In genomic region chr10:114388275-114388674, GRCh38 we compare ENCODE assay signal across 11 cellular contexts. TPM values are rescaled to one million over a fixed set of nuclear protein-coding genes. Genes with fewer than 3 reads are reported as not detected.
A peak's percentile ranks its signal among the peaks of the same experiment; 100 is the strongest.
DNase-seq lines count a peak whose midpoint lies in the region; ATAC-seq, FAIRE-seq and TF ChIP-seq lines count a peak whose summit lies in the region.
"Had no signal": no experiment of that assay in that cellular context is flagged by ENCODE, and none has a peak within 500 bp of the region (broad histone marks: within the 10 kb centered on the region; RNA-seq: fewer than 3 reads in every experiment).

No MANE protein-coding gene starts in this region.

- H3K4me3 ChIP-seq in right lobe of liver, result no peak overlapping the region

- H3K27me3 Mint-ChIP-seq in endothelial cell (ENCODE audit: unreplicated experiment), result peaks cover 7% of the 10 kb centered on the region
- H3K27me3 Mint-ChIP-seq in CD14-positive monocyte (ENCODE audit: low read depth in 3 of 3), result peaks cover 4 to 13% (median 6%) of the 10 kb centered on the region in 3 donors

- no peaks in the 10 kb centered on the region for H3K9me3 Mint-ChIP-seq in endothelial cell (ENCODE audit: unreplicated experiment)
- no peaks in the 10 kb centered on the region for H3K9me3 Mint-ChIP-seq in CD14-positive monocyte

- H3K4me1 ChIP-seq in right lobe of liver, result no peaks in the 10 kb centered on the region

- H3K4me1 Mint-ChIP-seq in endothelial cell (ENCODE audit: unreplicated experiment) (no peaks in the 10 kb centered on the region), CD14-positive monocyte (no peaks in the 10 kb centered on the region)

- peak; percentile 60 for ATAC-seq in GM21390 (IDR thresholded peaks at IDR 0.05; ENCODE audit: unreplicated experiment)
- ATAC-seq in HG03460 (IDR thresholded peaks at IDR 0.05; ENCODE audit: unreplicated experiment), result peak; percentile 53
- ATAC-seq in right lobe of liver, result no peak
- ATAC-seq: activated CD4-positive, CD25-positive, alpha-beta regulatory T cell treated with anti-CD3 and anti-CD28 coated beads, Interleukin-2, amount 50 U/mL, for 24 hours had no signal

- no peaks in the 10 kb centered on the region for H3K9me3 ChIP-seq in right lobe of liver

- no peak for DNase-seq in GM12892 (ENCODE audit: insufficient read length)
- DNase-seq in endothelial cell (ENCODE audit: low spot score), result no peak
- no peak for DNase-seq in inferior parietal cortex (ENCODE audit: extremely low spot score)
- DNase-seq in CD14-positive monocyte (ENCODE audit: low spot score), result no peak
- no peak for DNase-seq in ecto neural progenitor cell (ENCODE audit: low spot score)
- DNase-seq in right lobe of liver, result no peak
- DNase-seq: NCI-H1417 treated with DMSO at 0.1 percent for 48 hours, SHP77 treated with DMSO at 0.1 percent for 48 hours had no signal

- H3K27ac ChIP-seq in right lobe of liver, result no peak overlapping the region

- H3K27ac Mint-ChIP-seq in endothelial cell (ENCODE audit: unreplicated experiment), result peak overlapping the region; percentile 23
- H3K27ac Mint-ChIP-seq in CD14-positive monocyte, result no peak overlapping the region

- no peaks in the 10 kb centered on the region for H3K36me3 Mint-ChIP-seq in endothelial cell (ENCODE audit: low read depth, unreplicated experiment)
- no peaks in the 10 kb centered on the region for H3K36me3 Mint-ChIP-seq in CD14-positive monocyte

- no peaks in the 10 kb centered on the region for H3K36me3 ChIP-seq in right lobe of liver

- 25% methylated on average over 3 of the region's 3 CpGs for WGBS in right lobe of liver (ENCODE audit: insufficient coverage, low coverage, low lambda C conversion rate, missing lambda C conversion rate)

- TF ChIP-seq CTCF in endothelial cell (IDR thresholded peaks at IDR 0.05; ENCODE audit: unreplicated experiment) (no peak), CD14-positive monocyte (IDR thresholded peaks at IDR 0.05) (no peak), right lobe of liver (IDR thresholded peaks at IDR 0.05) (no peak)

- TF ChIP-seq POLR2A in GM12892 (IDR thresholded peaks at IDR 0.05; ENCODE audit: low read depth, low read length) (no peak), right lobe of liver (IDR thresholded peaks at IDR 0.05) (no peak)

- peak; percentile 82 for FAIRE-seq in GM12892 (lab: Jason Lieb, UNC)

- intact Hi-C loops in CD14-positive monocyte (cut with micrococcal nuclease) (no loop called here), right lobe of liver (cut with DNase I) (no loop called here)

- H3K27me3 ChIP-seq in right lobe of liver, result no peaks in the 10 kb centered on the region

- H3K4me3 Mint-ChIP-seq in endothelial cell (ENCODE audit: unreplicated experiment) (no peak overlapping the region), CD14-positive monocyte (no peak overlapping the region)

RNA-seq across cellular contexts. Expression of gene AFAP1L2, which starts 16.0 kb away (rescaled TPM):
- polyA plus RNA-seq in GM12892 (2012; ENCODE audit: missing spikeins), result 4.2 TPM
- total RNA-seq in endothelial cell (ENCODE audit: unreplicated experiment) (0.77 TPM), right lobe of liver (1 to 10 TPM in 4 of 6 experiments, under 1 TPM in 2; 0.50 to 2.2 (median 1.1) TPM)
- under 1 TPM in 1 of 2 donors, not detected in 1; 0.43 TPM for polyA plus RNA-seq in CD14-positive monocyte

Comparison
In these comparisons a context has a peak if more than half of its experiments do, and no peak if none do; other contexts are left out.
1. ATAC-seq: peak in GM21390 (single experiment) and HG03460 (single experiment); none in right lobe of liver (0 of 4).